Comparison of ENCODE assay signal across 24 cellular contexts in the genomic region with DNA sequence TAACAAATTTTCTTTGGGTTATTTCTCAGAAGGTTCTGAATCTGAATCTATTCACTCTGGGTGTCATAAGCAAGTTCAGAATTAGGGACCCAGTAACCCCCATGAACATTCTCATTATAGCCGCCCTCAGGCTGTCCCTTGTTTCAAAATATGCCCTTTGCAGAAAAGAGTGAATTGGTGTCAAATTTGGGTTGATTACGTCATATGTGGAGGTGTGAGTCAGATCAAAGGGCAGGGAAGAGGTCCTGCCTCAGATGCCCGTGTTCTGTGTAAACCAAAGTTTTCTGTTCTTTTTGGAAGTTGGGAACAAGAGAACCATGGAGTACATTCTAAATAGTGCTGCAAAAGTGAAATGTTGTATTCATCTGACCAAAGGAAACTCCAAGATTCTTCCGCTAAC. TPM values are rescaled to one million over a fixed set of nuclear protein-coding genes. Genes with fewer than 3 reads are reported as not detected.
"Had no signal": no experiment of that assay in that cellular context is flagged by ENCODE, and none has a peak within 500 bp of the region (broad histone marks: within the 10 kb centered on the region; RNA-seq: fewer than 3 reads in every experiment).

No MANE protein-coding gene starts in this region.

- H3K9me3 ChIP-seq: gastrocnemius medialis, heart right ventricle, left ventricle myocardium inferior, psoas muscle, sigmoid colon, testis, tibial nerve had no signal

- H3K9me3 Mint-ChIP-seq: naive B cell; nephron; stimulated activated naive B cell treated with anti-CD40 and anti-IgM and Interleukin-4, amounts not matched to agents 10 μg/mL and 1 μg/mL and 100 μg/mL, for 72 hours; stimulated activated naive CD8-positive, alpha-beta T cell treated with anti-CD3 and anti-CD28 coated beads, Interleukin-15, amount 100 ng/mL, for 72 hours had no signal

- H3K36me3 ChIP-seq: gastrocnemius medialis, heart right ventricle, left ventricle myocardium inferior, sigmoid colon, tibial nerve had no signal

- ATAC-seq: gastrocnemius medialis; heart right ventricle; psoas muscle; stimulated activated naive B cell treated with anti-CD40 and anti-IgM and Interleukin-4, amounts not matched to agents 10 μg/mL and 1 μg/mL and 100 μg/mL, for 72 hours; stimulated activated naive CD8-positive, alpha-beta T cell treated with anti-CD3 and anti-CD28 coated beads, Interleukin-15, amount 100 ng/mL, for 72 hours had no signal

- FAIRE-seq: colon had no signal

- H3K27me3 ChIP-seq: testis had no signal

- H3K36me3 Mint-ChIP-seq: naive B cell; stimulated activated naive B cell treated with anti-CD40 and anti-IgM and Interleukin-4, amounts not matched to agents 10 μg/mL and 1 μg/mL and 100 μg/mL, for 72 hours had no signal

- H3K27ac ChIP-seq: gastrocnemius medialis, heart right ventricle, left ventricle myocardium inferior, psoas muscle, sigmoid colon, testis, tibial nerve had no signal

- DNase-seq: dermis blood vessel endothelial cell; erythroblast; gastrocnemius medialis; heart right ventricle; hypothalamus; islet precursor cell; left ventricle myocardium inferior; mesendoderm; naive B cell; psoas muscle; retina; sigmoid colon; stimulated activated CD4-positive, alpha-beta T cell treated with anti-CD3 and anti-CD28 coated beads, Interleukin-2, amount 100 ng/mL, for 24 hours; stimulated activated CD4-positive, alpha-beta T cell treated with anti-CD3 and anti-CD28 coated beads, Interleukin-4, amount 100 ng/mL, for 4 hours; stimulated activated naive B cell treated with anti-CD40 and anti-IgM and Interleukin-4, amounts not matched to agents 10 μg/mL and 1 μg/mL and 100 μg/mL, for 72 hours; stimulated activated naive CD8-positive, alpha-beta T cell treated with anti-CD3 and anti-CD28 coated beads, Interleukin-15, amount 100 ng/mL, for 72 hours; testis had no signal

- H3K27ac Mint-ChIP-seq: naive B cell; nephron; stimulated activated naive B cell treated with anti-CD40 and anti-IgM and Interleukin-4, amounts not matched to agents 10 μg/mL and 1 μg/mL and 100 μg/mL, for 72 hours; stimulated activated naive CD8-positive, alpha-beta T cell treated with anti-CD3 and anti-CD28 coated beads, Interleukin-15, amount 100 ng/mL, for 72 hours had no signal

- H3K4me1 ChIP-seq: gastrocnemius medialis, psoas muscle had no signal

- H3K4me3 ChIP-seq: gastrocnemius medialis, heart right ventricle, left ventricle myocardium inferior, lung, psoas muscle, sigmoid colon, skin epidermis, testis, tibial nerve had no signal

- H3K4me3 Mint-ChIP-seq: naive B cell; nephron; stimulated activated naive B cell treated with anti-CD40 and anti-IgM and Interleukin-4, amounts not matched to agents 10 μg/mL and 1 μg/mL and 100 μg/mL, for 72 hours; stimulated activated naive CD8-positive, alpha-beta T cell treated with anti-CD3 and anti-CD28 coated beads, Interleukin-15, amount 100 ng/mL, for 72 hours had no signal

RNA-seq across cellular contexts. Expression of gene FAM110C, which starts 5.9 kb away (rescaled TPM):
- total RNA-seq: fibroblast of lung, osteoblast had no signal
- polyA plus RNA-seq: fibroblast of lung had no signal
